1 cellular context compared by ENCODE assay signal in genomic region chr2:105272176-105272575, GRCh38.
TF ChIP-seq lines count a peak whose summit lies in the region.

No MANE protein-coding gene starts in this region.

TF ChIP-seq in HepG2, 621 proteins besides CTCF, POLR2A, EP300 and RAD21:
- TF ChIP-seq TRIM22 (IDR thresholded peaks at IDR 0.05), result no peak
- TF ChIP-seq DZIP1 (CRISPR knock-in tag; IDR thresholded peaks at IDR 0.05), result no peak
- no peak for TF ChIP-seq ZBTB7B (CRISPR knock-in tag; IDR thresholded peaks at IDR 0.05)
- TF ChIP-seq ZFAT (CRISPR knock-in tag; conservative IDR thresholded peaks at IDR 0.05), result no peak
- no peak for TF ChIP-seq ZHX2 (IDR thresholded peaks at IDR 0.05; ENCODE audit: low read depth)
- TF ChIP-seq ZHX2 (CRISPR knock-in tag; IDR thresholded peaks at IDR 0.05; ENCODE audit: borderline replicate concordance), result no peak
- no peak for TF ChIP-seq ZNF329 (CRISPR knock-in tag; IDR thresholded peaks at IDR 0.05; ENCODE audit: low read depth)
- TF ChIP-seq FOSL2 (CRISPR knock-in tag; IDR thresholded peaks at IDR 0.05), result 0 out of 2 replicates have a peak, but pooled peaks have one; percentile 10
- TF ChIP-seq ZNF350 (CRISPR knock-in tag; IDR thresholded peaks at IDR 0.05; ENCODE audit: borderline replicate concordance, low read depth), result no peak
- no peak for TF ChIP-seq MED13 (CRISPR knock-in tag; IDR thresholded peaks at IDR 0.05)
TF ChIP-seq in HepG2: peak in this region for 1.
